ENCODE assay signal across 8 cellular contexts in genomic region chr11:75576445-75577049, GRCh38. TPM values are rescaled to one million over a fixed set of nuclear protein-coding genes. Genes with fewer than 3 reads are reported as not detected.
DNase-seq lines count a peak whose midpoint lies in the region; ATAC-seq, FAIRE-seq and TF ChIP-seq lines count a peak whose summit lies in the region.

No MANE protein-coding gene starts in this region.

- H3K36me3 Mint-ChIP-seq in nephron (ENCODE audit: low read depth) = peaks cover 29% of the 10 kb centered on the region
- no peaks in the 10 kb centered on the region for H3K36me3 Mint-ChIP-seq in activated T-helper 2 cell treated with anti-CD3 and anti-CD28 coated beads, Interferon-gamma antibody, Interleukin-2, Interleukin-4, amounts not matched to agents 10 μg/mL and 5 μg/mL and 100 μg/mL, durations not matched to agents 14 hours and 24 hours and 36 hours (ENCODE audit: low read depth)

- TF ChIP-seq CTCF in cardiac fibroblast (IDR thresholded peaks at IDR 0.05; ENCODE audit: low read depth, low read length) (no peak), nephron (IDR thresholded peaks at IDR 0.05; ENCODE audit: unreplicated experiment in 3 of 3) (no peak)

- intact Hi-C loops in activated T-helper 2 cell treated with anti-CD3 and anti-CD28 coated beads, Interferon-gamma antibody, Interleukin-2, Interleukin-4, amounts not matched to agents 10 μg/mL and 5 μg/mL and 100 μg/mL, durations not matched to agents 14 hours and 24 hours and 36 hours (cut with micrococcal nuclease) = loop anchor here (2.0 kb wide), 1 partner anchor 30 kb away; no protein-coding TSS in a partner anchor

- no peak overlapping the region for H3K4me3 ChIP-seq in cardiac fibroblast (replicated peaks in 1 of 2; ENCODE audit: low read depth in 2 of 2, low read length in 2 of 2)

- ATAC-seq in GM18519 (IDR thresholded peaks at IDR 0.05; ENCODE audit: low FRiP score, unreplicated experiment) = no peak

- DNase-seq in GM18507 (ENCODE audit: extremely low spot score, insufficient read length, low read depth) = no peak
- DNase-seq in KG1 (lab: John Stamatoyannopoulos, UW) = peak; percentile 23
- DNase-seq in cardiac fibroblast (ENCODE audit: low read depth in 2 of 2) = peak; percentile 68 to 78
- no peak for DNase-seq in SHP77 treated with DMSO at 0.1 percent for 48 hours (lab: John Stamatoyannopoulos, UW)
- DNase-seq in Ammon's horn (ENCODE audit: low spot score) = no peak
- no peak for DNase-seq in activated T-helper 2 cell treated with anti-CD3 and anti-CD28 coated beads, Interferon-gamma antibody, Interleukin-2, Interleukin-4, amounts not matched to agents 10 μg/mL and 5 μg/mL and 100 μg/mL, durations not matched to agents 14 hours and 24 hours and 36 hours (ENCODE audit: low spot score)

- no peaks in the 10 kb centered on the region for H3K27me3 Mint-ChIP-seq in nephron (ENCODE audit: low read depth)
- H3K27me3 Mint-ChIP-seq in activated T-helper 2 cell treated with anti-CD3 and anti-CD28 coated beads, Interferon-gamma antibody, Interleukin-2, Interleukin-4, amounts not matched to agents 10 μg/mL and 5 μg/mL and 100 μg/mL, durations not matched to agents 14 hours and 24 hours and 36 hours (ENCODE audit: low read depth) = peaks cover 13% of the 10 kb centered on the region

- H3K4me1 Mint-ChIP-seq in nephron = peaks cover 20% of the 10 kb centered on the region
- no peaks in the 10 kb centered on the region for H3K4me1 Mint-ChIP-seq in activated T-helper 2 cell treated with anti-CD3 and anti-CD28 coated beads, Interferon-gamma antibody, Interleukin-2, Interleukin-4, amounts not matched to agents 10 μg/mL and 5 μg/mL and 100 μg/mL, durations not matched to agents 14 hours and 24 hours and 36 hours (ENCODE audit: low read depth)

- H3K27ac Mint-ChIP-seq in nephron = peak overlapping the region in 2 of 3 experiments; percentile 34 to 66
- H3K27ac Mint-ChIP-seq in activated T-helper 2 cell treated with anti-CD3 and anti-CD28 coated beads, Interferon-gamma antibody, Interleukin-2, Interleukin-4, amounts not matched to agents 10 μg/mL and 5 μg/mL and 100 μg/mL, durations not matched to agents 14 hours and 24 hours and 36 hours = no peak overlapping the region

- no peaks in the 10 kb centered on the region for H3K9me3 Mint-ChIP-seq in nephron
- no peaks in the 10 kb centered on the region for H3K9me3 Mint-ChIP-seq in activated T-helper 2 cell treated with anti-CD3 and anti-CD28 coated beads, Interferon-gamma antibody, Interleukin-2, Interleukin-4, amounts not matched to agents 10 μg/mL and 5 μg/mL and 100 μg/mL, durations not matched to agents 14 hours and 24 hours and 36 hours

- peak; percentile 55 for FAIRE-seq in GM18507 (lab: Jason Lieb, UNC)

- H3K4me3 Mint-ChIP-seq in nephron = no peak overlapping the region
- no peak overlapping the region for H3K4me3 Mint-ChIP-seq in activated T-helper 2 cell treated with anti-CD3 and anti-CD28 coated beads, Interferon-gamma antibody, Interleukin-2, Interleukin-4, amounts not matched to agents 10 μg/mL and 5 μg/mL and 100 μg/mL, durations not matched to agents 14 hours and 24 hours and 36 hours (ENCODE audit: low read depth)

RNA-seq across cellular contexts. Expression of gene SERPINH1, which starts 14.5 kb away (rescaled TPM):
- total RNA-seq in activated T-helper 2 cell treated with anti-CD3 and anti-CD28 coated beads, Interferon-gamma antibody, Interleukin-2, Interleukin-4, amounts not matched to agents 10 μg/mL and 5 μg/mL and 100 μg/mL, durations not matched to agents 14 hours and 24 hours and 36 hours = 23.8 and 23.9 TPM in 2 replicates

RNA-seq across cellular contexts. Expression of gene GDPD5, which starts 50.8 kb away (rescaled TPM):
- 11.0 and 14.9 TPM in 2 replicates for total RNA-seq in activated T-helper 2 cell treated with anti-CD3 and anti-CD28 coated beads, Interferon-gamma antibody, Interleukin-2, Interleukin-4, amounts not matched to agents 10 μg/mL and 5 μg/mL and 100 μg/mL, durations not matched to agents 14 hours and 24 hours and 36 hours

Comparison
In these comparisons a context has a peak if more than half of its experiments do, and no peak if none do; other contexts are left out.
1. DNase-seq: peak in KG1 (single experiment) and cardiac fibroblast (2 of 2); none in GM18507 (single experiment), SHP77 treated with DMSO at 0.1 percent for 48 hours (single experiment), Ammon's horn (single experiment) and activated T-helper 2 cell treated with anti-CD3 and anti-CD28 coated beads, Interferon-gamma antibody, Interleukin-2, Interleukin-4, amounts not matched to agents 10 μg/mL and 5 μg/mL and 100 μg/mL, durations not matched to agents 14 hours and 24 hours and 36 hours (single experiment).